In the genomic region with DNA sequence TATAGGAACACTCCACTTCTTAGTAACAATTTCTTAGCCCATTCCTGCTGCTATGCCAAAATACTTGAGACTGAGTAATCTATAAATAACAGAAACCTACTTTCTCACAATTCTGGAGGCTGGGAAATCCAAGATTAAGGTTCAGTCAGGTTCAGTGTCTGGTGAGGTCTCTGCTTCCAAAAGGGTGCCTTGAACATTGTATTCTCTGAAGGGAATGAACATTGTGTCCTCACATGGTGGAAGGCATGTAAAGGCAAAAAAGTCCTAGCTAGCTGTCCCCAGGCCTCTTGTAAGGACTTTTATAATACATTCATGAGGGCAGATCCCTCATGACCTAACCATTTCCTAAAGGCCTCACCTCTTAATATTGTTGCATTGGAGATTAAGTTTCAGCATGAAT, we compare ENCODE assay signal across 18 cellular contexts. TPM values are rescaled to one million over a fixed set of nuclear protein-coding genes. Genes with fewer than 3 reads are reported as not detected.
DNase-seq lines count a peak whose midpoint lies in the region; ATAC-seq and TF ChIP-seq lines count a peak whose summit lies in the region.
"Had no signal": no experiment of that assay in that cellular context is flagged by ENCODE, and none has a peak within 500 bp of the region (broad histone marks: within the 10 kb centered on the region; RNA-seq: fewer than 3 reads in every experiment).

No MANE protein-coding gene starts in this region.

- H3K9me3 ChIP-seq in sigmoid colon = no peaks in the 10 kb centered on the region
- no peaks in the 10 kb centered on the region for H3K9me3 ChIP-seq in aorta (ENCODE audit: control insufficient read depth, low read length)
- no peaks in the 10 kb centered on the region for H3K9me3 ChIP-seq in colonic mucosa
- H3K9me3 ChIP-seq: left lung, SJCRH30 had no signal

- no peak for TF ChIP-seq POLR2A in sigmoid colon (IDR thresholded peaks at IDR 0.05)

- peak in 3 of 4 donors; percentile 48 to 93 (median 53) for TF ChIP-seq EP300 in sigmoid colon (IDR thresholded peaks at IDR 0.05)

- TF ChIP-seq CTCF in sigmoid colon (IDR thresholded peaks at IDR 0.05) = no peak
- TF ChIP-seq CTCF in colonic mucosa (IDR thresholded peaks at IDR 0.05) = no peak

- peak overlapping the region; percentile 56 to 76 (median 72) for H3K27ac ChIP-seq in sigmoid colon
- peak overlapping the region; percentile 43 to 68 for H3K27ac ChIP-seq in aorta (ENCODE audit: low read depth in 1 of 2, low read length in 2 of 2)
- H3K27ac ChIP-seq in colonic mucosa = no peak overlapping the region
- H3K27ac ChIP-seq: SJCRH30 had no signal

- peaks cover 0 to 24% (median 19%) of the 10 kb centered on the region in 4 donors for H3K4me1 ChIP-seq in sigmoid colon
- H3K4me1 ChIP-seq in aorta (ENCODE audit: control insufficient read depth in 1 of 2, insufficient read depth in 2 of 2, low read length in 2 of 2) = no peaks in the 10 kb centered on the region
- peaks cover 4% of the 10 kb centered on the region for H3K4me1 ChIP-seq in colonic mucosa
- H3K4me1 ChIP-seq: left lung, SJCRH30 had no signal

- H3K27me3 ChIP-seq in sigmoid colon = no peaks in the 10 kb centered on the region
- H3K27me3 ChIP-seq in aorta (ENCODE audit: control insufficient read depth in 1 of 2, insufficient read depth in 2 of 2, low read length in 1 of 2) = no peaks in the 10 kb centered on the region
- no peaks in the 10 kb centered on the region for H3K27me3 ChIP-seq in colonic mucosa
- H3K27me3 ChIP-seq: left lung, SJCRH30 had no signal

- H3K9ac ChIP-seq in colonic mucosa (ENCODE audit: low read depth in 2 of 2, low read length in 2 of 2) = no peak overlapping the region

- intact Hi-C loops in Right ventricle myocardium superior (cut with DNase I) (no loop called here), Right ventricle myocardium inferior (cut with DNase I) (loop anchor here (2.0 to 10.0 kb wide), 2 partner anchors 82 to 566 kb away; a partner anchor contains a TSS), sigmoid colon (cut with DNase I) (no loop called here), aorta (cut with DNase I) (loop anchor here (5.0 to 10.0 kb wide), 3 partner anchors 188 to 668 kb away; a partner anchor contains a TSS), colonic mucosa (cut with DNase I) (loop anchor here (5.0 kb wide), 1 partner anchor 565 kb away; no protein-coding TSS in a partner anchor)

- no peaks in the 10 kb centered on the region for H3K36me3 ChIP-seq in sigmoid colon
- H3K36me3 ChIP-seq in aorta (ENCODE audit: control insufficient read depth in 1 of 2, insufficient read depth in 2 of 2, low read length in 1 of 2) = no peaks in the 10 kb centered on the region
- H3K36me3 ChIP-seq in colonic mucosa = no peaks in the 10 kb centered on the region
- H3K36me3 ChIP-seq: left lung, SJCRH30 had no signal

- DNase-seq in Right ventricle myocardium superior = no peak
- no peak for DNase-seq in Right ventricle myocardium inferior (ENCODE audit: missing footprints)
- peak; percentile 17 for DNase-seq in fibroblast of peridontal ligament (ENCODE audit: extremely low read depth)
- no peak for DNase-seq in sigmoid colon
- DNase-seq in aorta = no peak
- DNase-seq in anterior cingulate cortex (lab: John Stamatoyannopoulos, UW) = no peak
- no peak for DNase-seq in colonic mucosa
- DNase-seq: activated CD4-positive, alpha-beta T cell treated with anti-CD3 and anti-CD28 coated beads for 1 hour; activated naive CD4-positive, alpha-beta T cell; C1 segment of cervical spinal cord; HCEC 1CT; left lung; MM.1S; NCI-H1930; NCI-H510A; SJCRH30 had no signal

- ATAC-seq in Right ventricle myocardium superior (ENCODE audit: poor library complexity) (peak; percentile 9), Right ventricle myocardium inferior (no peak), aorta (ENCODE audit: low FRiP score) (peak; percentile 11), HG03378 (IDR thresholded peaks at IDR 0.05; ENCODE audit: unreplicated experiment) (no peak)
- ATAC-seq: natural killer cell treated with Interleukin-12 subunit alpha and Interleukin-12 subunit beta and Interleukin-15 and Interleukin-18, amount 100 ng/mL, for 72 hours had no signal

- H3K4me3 ChIP-seq in sigmoid colon (no peak overlapping the region), aorta (ENCODE audit: low read length in 2 of 2) (no peak overlapping the region), colonic mucosa (no peak overlapping the region)
- H3K4me3 ChIP-seq: left lung, SJCRH30 had no signal

RNA-seq across cellular contexts. Expression of a gene that starts 6.9 kb away (rescaled TPM):
- total RNA-seq in Right ventricle myocardium superior (0.65 TPM), Right ventricle myocardium inferior (0.95 TPM), sigmoid colon (1 to 10 TPM in 2 of 4 donors, under 1 TPM in 1, not detected in 1; 0.82 to 3.9 (median 1.2) TPM), aorta (1 to 10 TPM; 1.6 TPM), colonic mucosa (not detected)
- polyA plus RNA-seq in sigmoid colon (under 1 TPM in 1 of 3 donors, not detected in 2; 0.50 TPM), aorta (under 1 TPM in 1 of 2 donors, not detected in 1; 0.13 TPM)

Comparison
In these comparisons a context has a peak if more than half of its experiments do, and no peak if none do; other contexts are left out.
1. ATAC-seq: peak in Right ventricle myocardium superior (single experiment) and aorta (single experiment); none in Right ventricle myocardium inferior (single experiment) and HG03378 (single experiment).
2. intact Hi-C loops: an anchor here in Right ventricle myocardium inferior (2.0 to 10.0 kb wide), aorta (5.0 to 10.0 kb wide) and colonic mucosa (5.0 kb wide); none called in Right ventricle myocardium superior and sigmoid colon.